Comparison of ENCODE assay signal across 8 cellular contexts in genomic region chr5:32613050-32613672, GRCh38. TPM values are rescaled to one million over a fixed set of nuclear protein-coding genes. Genes with fewer than 3 reads are reported as not detected.
DNase-seq lines count a peak whose midpoint lies in the region; ATAC-seq and TF ChIP-seq lines count a peak whose summit lies in the region.

No MANE protein-coding gene starts in this region.

- CTCF ChIA-PET in AG04449 (lab: Yijun Ruan, JAX) = interaction anchor here (0.6 to 4.7 kb wide), 31 partner anchors 8 to 499 kb away, joined by 3 to 47 read pairs (median 4); partner anchors contain the start of gene ZFR

- POLR2A ChIA-PET in AG04449 (lab: Yijun Ruan, JAX) = interaction anchor here (0.7 kb wide), 1 partner anchor 155 kb away, joined by 3 read pairs; no protein-coding TSS in a partner anchor

- ATAC-seq in GM18858 (IDR thresholded peaks at IDR 0.05; ENCODE audit: unreplicated experiment) (peak; percentile 48), HG03439 (IDR thresholded peaks at IDR 0.05; ENCODE audit: unreplicated experiment) (peak; percentile 68)

- peak; percentile 84 for TF ChIP-seq CTCF in AG04449 (IDR thresholded peaks at IDR 0.05; ENCODE audit: insufficient read depth, low read length, missing control alignments)

- no peak overlapping the region for H3K4me3 ChIP-seq in AG04449 (ENCODE audit: low read depth, low read length)

- DNase-seq in AG04449 (ENCODE audit: low read depth, low spot score) (no peak), NCI-H748 treated with DMSO at 0.1 percent for 48 hours (lab: John Stamatoyannopoulos, UW) (peak; percentile 95), ecto neural progenitor cell (ENCODE audit: low spot score) (peak; percentile 82), lung microvascular endothelial cell (ENCODE audit: low read depth in 2 of 2) (peak; percentile 79 to 82)
- peak; percentile 80 to 85 for DNase-seq in activated CD4-positive, alpha-beta T cell treated with anti-CD3 and anti-CD28 coated beads, Interleukin-2, amount 50 U/mL, for 4 hours
- peak; percentile 78 for DNase-seq in stimulated activated CD8-positive, alpha-beta memory T cell treated with anti-CD3 and anti-CD28 coated beads, Interleukin-15, amount 100 ng/mL, for 1 hour (ENCODE audit: low read depth)

RNA-seq across cellular contexts. Expression of gene SUB1, which starts 27.8 kb away (rescaled TPM):
- total RNA-seq in lung microvascular endothelial cell = 62.1 and 62.7 TPM in 2 replicates
